ENCODE assay signal across 1 cellular context in genomic region chr6:31497595-31498476, GRCh38.
TF ChIP-seq lines count a peak whose summit lies in the region.

Gene MICB, plus strand, starts transcription at chr6:31498145. Its CDS starts 49 bp downstream, at chr6:31498194.

TF ChIP-seq in K562, 482 proteins besides CTCF, POLR2A, EP300 and RAD21 (continued from another document):
- TF ChIP-seq RBM34 (IDR thresholded peaks at IDR 0.05; ENCODE audit: borderline replicate concordance, insufficient read depth, low read length) (no peak), CREBBP (IDR thresholded peaks at IDR 0.05; ENCODE audit: low read depth, low read length) (no peak), CBX8 (IDR thresholded peaks at IDR 0.05; ENCODE audit: borderline replicate concordance, extremely low read depth, low read depth, low read length, poor library complexity, severe bottlenecking) (no peak), ARID3A (IDR thresholded peaks at IDR 0.05; ENCODE audit: borderline replicate concordance, low read depth, low read length) (no peak), ATF1 (CRISPR knock-in tag; IDR thresholded peaks at IDR 0.05) (no peak), ATF1 (tag; IDR thresholded peaks at IDR 0.05) (0 out of 2 replicates have a peak, but pooled peaks have one; percentile 17), CXXC5 (CRISPR knock-in tag; IDR thresholded peaks at IDR 0.05) (peak; percentile 54; the same call in 1 of the 2 replicates), ATF6 (CRISPR knock-in tag; IDR thresholded peaks at IDR 0.05) (peak; percentile 51; the same call in 1 of the 2 replicates)
TF ChIP-seq in K562: peak in this region for 77.
